1 cellular context compared by ENCODE assay signal in the genomic region with DNA sequence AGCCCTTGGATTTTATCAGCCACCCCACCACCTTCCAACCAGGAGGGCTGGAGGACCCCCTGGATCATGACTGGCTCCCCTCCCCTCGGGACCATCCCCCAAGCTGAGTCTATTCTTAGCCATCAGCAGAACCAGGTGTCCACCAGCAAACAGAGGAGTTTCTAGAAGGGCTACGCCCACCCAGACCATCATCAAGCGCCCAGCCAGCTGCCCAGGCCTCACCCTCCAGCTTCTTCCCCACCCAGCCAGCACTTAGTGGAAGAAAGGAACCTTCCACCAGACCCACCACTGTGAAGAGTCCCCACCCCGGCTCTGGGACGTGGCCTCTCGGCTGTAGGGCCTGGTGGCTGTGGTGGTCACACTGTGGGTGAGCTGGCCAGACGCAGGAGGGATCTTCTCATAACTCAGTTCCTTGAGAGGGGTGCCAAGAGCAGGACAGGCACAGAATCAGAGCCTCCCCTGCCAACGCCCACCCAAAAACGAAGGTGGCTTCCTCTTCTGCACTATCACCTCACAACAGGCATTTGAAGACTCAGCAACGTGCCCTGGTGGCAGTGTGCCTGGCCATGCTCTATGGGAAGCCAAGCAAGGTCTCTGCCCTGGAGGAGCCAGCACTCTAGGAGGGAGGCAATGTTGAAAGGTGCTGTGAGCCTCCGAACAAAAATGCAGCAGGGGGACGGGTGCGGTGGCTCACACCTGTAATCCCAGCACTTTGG.
TF ChIP-seq lines count a peak whose summit lies in the region.

No MANE protein-coding gene starts in this region.

TF ChIP-seq in WTC11, 78 proteins besides CTCF, POLR2A, EP300 and RAD21 (continued from another document):
- TF ChIP-seq, protein P1, sequence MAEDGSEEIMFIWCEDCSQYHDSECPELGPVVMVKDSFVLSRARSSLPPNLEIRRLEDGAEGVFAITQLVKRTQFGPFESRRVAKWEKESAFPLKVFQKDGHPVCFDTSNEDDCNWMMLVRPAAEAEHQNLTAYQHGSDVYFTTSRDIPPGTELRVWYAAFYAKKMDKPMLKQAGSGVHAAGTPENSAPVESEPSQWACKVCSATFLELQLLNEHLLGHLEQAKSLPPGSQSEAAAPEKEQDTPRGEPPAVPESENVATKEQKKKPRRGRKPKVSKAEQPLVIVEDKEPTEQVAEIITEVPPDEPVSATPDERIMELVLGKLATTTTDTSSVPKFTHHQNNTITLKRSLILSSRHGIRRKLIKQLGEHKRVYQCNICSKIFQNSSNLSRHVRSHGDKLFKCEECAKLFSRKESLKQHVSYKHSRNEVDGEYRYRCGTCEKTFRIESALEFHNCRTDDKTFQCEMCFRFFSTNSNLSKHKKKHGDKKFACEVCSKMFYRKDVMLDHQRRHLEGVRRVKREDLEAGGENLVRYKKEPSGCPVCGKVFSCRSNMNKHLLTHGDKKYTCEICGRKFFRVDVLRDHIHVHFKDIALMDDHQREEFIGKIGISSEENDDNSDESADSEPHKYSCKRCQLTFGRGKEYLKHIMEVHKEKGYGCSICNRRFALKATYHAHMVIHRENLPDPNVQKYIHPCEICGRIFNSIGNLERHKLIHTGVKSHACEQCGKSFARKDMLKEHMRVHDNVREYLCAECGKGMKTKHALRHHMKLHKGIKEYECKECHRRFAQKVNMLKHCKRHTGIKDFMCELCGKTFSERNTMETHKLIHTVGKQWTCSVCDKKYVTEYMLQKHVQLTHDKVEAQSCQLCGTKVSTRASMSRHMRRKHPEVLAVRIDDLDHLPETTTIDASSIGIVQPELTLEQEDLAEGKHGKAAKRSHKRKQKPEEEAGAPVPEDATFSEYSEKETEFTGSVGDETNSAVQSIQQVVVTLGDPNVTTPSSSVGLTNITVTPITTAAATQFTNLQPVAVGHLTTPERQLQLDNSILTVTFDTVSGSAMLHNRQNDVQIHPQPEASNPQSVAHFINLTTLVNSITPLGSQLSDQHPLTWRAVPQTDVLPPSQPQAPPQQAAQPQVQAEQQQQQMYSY (CRISPR knock-in tag; IDR thresholded peaks at IDR 0.05) = no peak
- no peak for TF ChIP-seq RORB (CRISPR knock-in tag; IDR thresholded peaks at IDR 0.05)
- TF ChIP-seq CBFB (CRISPR knock-in tag; IDR thresholded peaks at IDR 0.05; ENCODE audit: low read depth) = no peak
- no peak for TF ChIP-seq NFE2L1 (CRISPR knock-in tag; IDR thresholded peaks at IDR 0.05)
- TF ChIP-seq, protein P2, sequence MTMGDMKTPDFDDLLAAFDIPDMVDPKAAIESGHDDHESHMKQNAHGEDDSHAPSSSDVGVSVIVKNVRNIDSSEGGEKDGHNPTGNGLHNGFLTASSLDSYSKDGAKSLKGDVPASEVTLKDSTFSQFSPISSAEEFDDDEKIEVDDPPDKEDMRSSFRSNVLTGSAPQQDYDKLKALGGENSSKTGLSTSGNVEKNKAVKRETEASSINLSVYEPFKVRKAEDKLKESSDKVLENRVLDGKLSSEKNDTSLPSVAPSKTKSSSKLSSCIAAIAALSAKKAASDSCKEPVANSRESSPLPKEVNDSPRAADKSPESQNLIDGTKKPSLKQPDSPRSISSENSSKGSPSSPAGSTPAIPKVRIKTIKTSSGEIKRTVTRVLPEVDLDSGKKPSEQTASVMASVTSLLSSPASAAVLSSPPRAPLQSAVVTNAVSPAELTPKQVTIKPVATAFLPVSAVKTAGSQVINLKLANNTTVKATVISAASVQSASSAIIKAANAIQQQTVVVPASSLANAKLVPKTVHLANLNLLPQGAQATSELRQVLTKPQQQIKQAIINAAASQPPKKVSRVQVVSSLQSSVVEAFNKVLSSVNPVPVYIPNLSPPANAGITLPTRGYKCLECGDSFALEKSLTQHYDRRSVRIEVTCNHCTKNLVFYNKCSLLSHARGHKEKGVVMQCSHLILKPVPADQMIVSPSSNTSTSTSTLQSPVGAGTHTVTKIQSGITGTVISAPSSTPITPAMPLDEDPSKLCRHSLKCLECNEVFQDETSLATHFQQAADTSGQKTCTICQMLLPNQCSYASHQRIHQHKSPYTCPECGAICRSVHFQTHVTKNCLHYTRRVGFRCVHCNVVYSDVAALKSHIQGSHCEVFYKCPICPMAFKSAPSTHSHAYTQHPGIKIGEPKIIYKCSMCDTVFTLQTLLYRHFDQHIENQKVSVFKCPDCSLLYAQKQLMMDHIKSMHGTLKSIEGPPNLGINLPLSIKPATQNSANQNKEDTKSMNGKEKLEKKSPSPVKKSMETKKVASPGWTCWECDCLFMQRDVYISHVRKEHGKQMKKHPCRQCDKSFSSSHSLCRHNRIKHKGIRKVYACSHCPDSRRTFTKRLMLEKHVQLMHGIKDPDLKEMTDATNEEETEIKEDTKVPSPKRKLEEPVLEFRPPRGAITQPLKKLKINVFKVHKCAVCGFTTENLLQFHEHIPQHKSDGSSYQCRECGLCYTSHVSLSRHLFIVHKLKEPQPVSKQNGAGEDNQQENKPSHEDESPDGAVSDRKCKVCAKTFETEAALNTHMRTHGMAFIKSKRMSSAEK (CRISPR knock-in tag; IDR thresholded peaks at IDR 0.05; ENCODE audit: borderline replicate concordance) = no peak
- TF ChIP-seq, protein P3, sequence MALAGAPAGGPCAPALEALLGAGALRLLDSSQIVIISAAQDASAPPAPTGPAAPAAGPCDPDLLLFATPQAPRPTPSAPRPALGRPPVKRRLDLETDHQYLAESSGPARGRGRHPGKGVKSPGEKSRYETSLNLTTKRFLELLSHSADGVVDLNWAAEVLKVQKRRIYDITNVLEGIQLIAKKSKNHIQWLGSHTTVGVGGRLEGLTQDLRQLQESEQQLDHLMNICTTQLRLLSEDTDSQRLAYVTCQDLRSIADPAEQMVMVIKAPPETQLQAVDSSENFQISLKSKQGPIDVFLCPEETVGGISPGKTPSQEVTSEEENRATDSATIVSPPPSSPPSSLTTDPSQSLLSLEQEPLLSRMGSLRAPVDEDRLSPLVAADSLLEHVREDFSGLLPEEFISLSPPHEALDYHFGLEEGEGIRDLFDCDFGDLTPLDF (CRISPR knock-in tag; IDR thresholded peaks at IDR 0.05) = no peak
- no peak for TF ChIP-seq MXD4 (CRISPR knock-in tag; IDR thresholded peaks at IDR 0.05; ENCODE audit: borderline replicate concordance)
- TF ChIP-seq, protein P4, sequence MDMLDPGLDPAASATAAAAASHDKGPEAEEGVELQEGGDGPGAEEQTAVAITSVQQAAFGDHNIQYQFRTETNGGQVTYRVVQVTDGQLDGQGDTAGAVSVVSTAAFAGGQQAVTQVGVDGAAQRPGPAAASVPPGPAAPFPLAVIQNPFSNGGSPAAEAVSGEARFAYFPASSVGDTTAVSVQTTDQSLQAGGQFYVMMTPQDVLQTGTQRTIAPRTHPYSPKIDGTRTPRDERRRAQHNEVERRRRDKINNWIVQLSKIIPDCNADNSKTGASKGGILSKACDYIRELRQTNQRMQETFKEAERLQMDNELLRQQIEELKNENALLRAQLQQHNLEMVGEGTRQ (CRISPR knock-in tag; IDR thresholded peaks at IDR 0.05) = no peak
- TF ChIP-seq, protein P5, sequence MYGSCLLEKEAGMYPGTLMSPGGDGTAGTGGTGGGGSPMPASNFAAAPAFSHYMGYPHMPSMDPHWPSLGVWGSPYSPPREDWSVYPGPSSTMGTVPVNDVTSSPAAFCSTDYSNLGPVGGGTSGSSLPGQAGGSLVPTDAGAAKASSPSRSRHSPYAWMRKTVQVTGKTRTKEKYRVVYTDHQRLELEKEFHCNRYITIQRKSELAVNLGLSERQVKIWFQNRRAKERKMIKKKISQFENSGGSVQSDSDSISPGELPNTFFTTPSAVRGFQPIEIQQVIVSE (CRISPR knock-in tag; IDR thresholded peaks at IDR 0.05; ENCODE audit: borderline replicate concordance) = no peak
- TF ChIP-seq GTF2I (CRISPR knock-in tag; conservative IDR thresholded peaks at IDR 0.05) = no peak
TF ChIP-seq in WTC11: peak in this region for 0.
